1 cellular context compared by ENCODE assay signal in the genomic region with DNA sequence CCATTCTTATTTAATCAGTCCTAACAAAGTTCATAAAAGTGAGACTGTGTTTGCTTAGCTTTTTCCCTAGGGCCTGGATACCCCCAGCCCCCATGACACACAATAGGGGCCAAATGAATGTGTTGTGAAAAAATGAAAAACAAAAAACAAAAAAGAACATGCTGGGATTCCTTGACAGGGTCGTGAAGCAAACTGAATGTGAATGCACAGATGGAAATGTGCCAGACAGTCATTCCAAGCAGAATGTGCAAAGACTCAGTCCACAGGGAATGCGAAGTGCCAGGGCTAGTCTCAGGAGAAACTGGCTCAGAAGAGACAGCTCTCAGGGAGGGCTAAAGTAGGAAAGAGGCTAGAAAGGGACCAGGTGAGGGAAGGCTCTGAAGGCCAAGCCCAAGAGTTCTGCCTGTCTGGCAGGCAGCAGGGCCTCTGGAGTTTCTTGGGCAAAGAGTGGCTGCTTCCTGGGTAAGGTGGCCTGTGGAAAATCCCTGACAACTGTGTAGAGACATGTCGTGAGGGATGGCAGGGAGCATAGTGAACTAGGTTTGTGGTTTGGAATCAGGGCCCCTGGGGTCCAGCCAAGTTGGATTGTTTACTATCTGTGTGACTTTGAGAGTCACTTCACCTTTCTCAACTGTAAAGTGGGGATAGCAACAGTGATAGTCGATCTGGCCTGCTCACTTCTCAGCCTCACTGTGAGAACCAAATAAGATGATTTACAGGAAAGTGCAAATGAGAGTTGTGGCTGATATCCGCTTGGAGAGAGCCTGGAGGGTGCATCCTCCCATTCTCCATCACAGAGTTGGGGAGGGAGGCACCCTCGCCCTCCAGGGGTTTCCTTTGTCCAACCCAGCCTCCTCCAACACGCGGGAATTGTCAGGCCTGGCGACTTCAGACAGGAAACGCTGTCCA.
TF ChIP-seq lines count a peak whose summit lies in the region.

No MANE protein-coding gene starts in this region.

TF ChIP-seq in K562, 482 proteins besides CTCF, POLR2A, EP300 and RAD21 (continued from another document and continues in another):
- TF ChIP-seq RFX5 (IDR thresholded peaks at IDR 0.05; ENCODE audit: low read depth, low read length): no peak
- TF ChIP-seq ESRRB (CRISPR knock-in tag; IDR thresholded peaks at IDR 0.05; ENCODE audit: borderline replicate concordance): no peak
- TF ChIP-seq, protein P1, sequence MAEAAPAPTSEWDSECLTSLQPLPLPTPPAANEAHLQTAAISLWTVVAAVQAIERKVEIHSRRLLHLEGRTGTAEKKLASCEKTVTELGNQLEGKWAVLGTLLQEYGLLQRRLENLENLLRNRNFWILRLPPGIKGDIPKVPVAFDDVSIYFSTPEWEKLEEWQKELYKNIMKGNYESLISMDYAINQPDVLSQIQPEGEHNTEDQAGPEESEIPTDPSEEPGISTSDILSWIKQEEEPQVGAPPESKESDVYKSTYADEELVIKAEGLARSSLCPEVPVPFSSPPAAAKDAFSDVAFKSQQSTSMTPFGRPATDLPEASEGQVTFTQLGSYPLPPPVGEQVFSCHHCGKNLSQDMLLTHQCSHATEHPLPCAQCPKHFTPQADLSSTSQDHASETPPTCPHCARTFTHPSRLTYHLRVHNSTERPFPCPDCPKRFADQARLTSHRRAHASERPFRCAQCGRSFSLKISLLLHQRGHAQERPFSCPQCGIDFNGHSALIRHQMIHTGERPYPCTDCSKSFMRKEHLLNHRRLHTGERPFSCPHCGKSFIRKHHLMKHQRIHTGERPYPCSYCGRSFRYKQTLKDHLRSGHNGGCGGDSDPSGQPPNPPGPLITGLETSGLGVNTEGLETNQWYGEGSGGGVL (CRISPR knock-in tag; IDR thresholded peaks at IDR 0.05): no peak
- TF ChIP-seq, protein P2, sequence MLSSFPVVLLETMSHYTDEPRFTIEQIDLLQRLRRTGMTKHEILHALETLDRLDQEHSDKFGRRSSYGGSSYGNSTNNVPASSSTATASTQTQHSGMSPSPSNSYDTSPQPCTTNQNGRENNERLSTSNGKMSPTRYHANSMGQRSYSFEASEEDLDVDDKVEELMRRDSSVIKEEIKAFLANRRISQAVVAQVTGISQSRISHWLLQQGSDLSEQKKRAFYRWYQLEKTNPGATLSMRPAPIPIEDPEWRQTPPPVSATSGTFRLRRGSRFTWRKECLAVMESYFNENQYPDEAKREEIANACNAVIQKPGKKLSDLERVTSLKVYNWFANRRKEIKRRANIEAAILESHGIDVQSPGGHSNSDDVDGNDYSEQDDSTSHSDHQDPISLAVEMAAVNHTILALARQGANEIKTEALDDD (IDR thresholded peaks at IDR 0.05): no peak
- TF ChIP-seq, protein P3, sequence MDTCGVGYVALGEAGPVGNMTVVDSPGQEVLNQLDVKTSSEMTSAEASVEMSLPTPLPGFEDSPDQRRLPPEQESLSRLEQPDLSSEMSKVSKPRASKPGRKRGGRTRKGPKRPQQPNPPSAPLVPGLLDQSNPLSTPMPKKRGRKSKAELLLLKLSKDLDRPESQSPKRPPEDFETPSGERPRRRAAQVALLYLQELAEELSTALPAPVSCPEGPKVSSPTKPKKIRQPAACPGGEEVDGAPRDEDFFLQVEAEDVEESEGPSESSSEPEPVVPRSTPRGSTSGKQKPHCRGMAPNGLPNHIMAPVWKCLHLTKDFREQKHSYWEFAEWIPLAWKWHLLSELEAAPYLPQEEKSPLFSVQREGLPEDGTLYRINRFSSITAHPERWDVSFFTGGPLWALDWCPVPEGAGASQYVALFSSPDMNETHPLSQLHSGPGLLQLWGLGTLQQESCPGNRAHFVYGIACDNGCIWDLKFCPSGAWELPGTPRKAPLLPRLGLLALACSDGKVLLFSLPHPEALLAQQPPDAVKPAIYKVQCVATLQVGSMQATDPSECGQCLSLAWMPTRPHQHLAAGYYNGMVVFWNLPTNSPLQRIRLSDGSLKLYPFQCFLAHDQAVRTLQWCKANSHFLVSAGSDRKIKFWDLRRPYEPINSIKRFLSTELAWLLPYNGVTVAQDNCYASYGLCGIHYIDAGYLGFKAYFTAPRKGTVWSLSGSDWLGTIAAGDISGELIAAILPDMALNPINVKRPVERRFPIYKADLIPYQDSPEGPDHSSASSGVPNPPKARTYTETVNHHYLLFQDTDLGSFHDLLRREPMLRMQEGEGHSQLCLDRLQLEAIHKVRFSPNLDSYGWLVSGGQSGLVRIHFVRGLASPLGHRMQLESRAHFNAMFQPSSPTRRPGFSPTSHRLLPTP (IDR thresholded peaks at IDR 0.05; ENCODE audit: borderline replicate concordance, extremely low read depth, insufficient read length): no peak
- TF ChIP-seq, protein P4, sequence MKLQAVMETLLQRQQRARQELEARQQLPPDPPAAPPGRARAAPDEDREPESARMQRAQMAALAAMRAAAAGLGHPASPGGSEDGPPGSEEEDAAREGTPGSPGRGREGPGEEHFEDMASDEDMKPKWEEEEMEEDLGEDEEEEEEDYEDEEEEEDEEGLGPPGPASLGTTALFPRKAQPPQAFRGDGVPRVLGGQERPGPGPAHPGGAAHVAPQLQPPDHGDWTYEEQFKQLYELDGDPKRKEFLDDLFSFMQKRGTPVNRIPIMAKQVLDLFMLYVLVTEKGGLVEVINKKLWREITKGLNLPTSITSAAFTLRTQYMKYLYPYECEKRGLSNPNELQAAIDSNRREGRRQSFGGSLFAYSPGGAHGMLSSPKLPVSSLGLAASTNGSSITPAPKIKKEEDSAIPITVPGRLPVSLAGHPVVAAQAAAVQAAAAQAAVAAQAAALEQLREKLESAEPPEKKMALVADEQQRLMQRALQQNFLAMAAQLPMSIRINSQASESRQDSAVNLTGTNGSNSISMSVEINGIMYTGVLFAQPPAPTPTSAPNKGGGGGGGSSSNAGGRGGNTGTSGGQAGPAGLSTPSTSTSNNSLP (IDR thresholded peaks at IDR 0.05; ENCODE audit: borderline replicate concordance, low read depth, low read length): no peak
- TF ChIP-seq, protein P5, sequence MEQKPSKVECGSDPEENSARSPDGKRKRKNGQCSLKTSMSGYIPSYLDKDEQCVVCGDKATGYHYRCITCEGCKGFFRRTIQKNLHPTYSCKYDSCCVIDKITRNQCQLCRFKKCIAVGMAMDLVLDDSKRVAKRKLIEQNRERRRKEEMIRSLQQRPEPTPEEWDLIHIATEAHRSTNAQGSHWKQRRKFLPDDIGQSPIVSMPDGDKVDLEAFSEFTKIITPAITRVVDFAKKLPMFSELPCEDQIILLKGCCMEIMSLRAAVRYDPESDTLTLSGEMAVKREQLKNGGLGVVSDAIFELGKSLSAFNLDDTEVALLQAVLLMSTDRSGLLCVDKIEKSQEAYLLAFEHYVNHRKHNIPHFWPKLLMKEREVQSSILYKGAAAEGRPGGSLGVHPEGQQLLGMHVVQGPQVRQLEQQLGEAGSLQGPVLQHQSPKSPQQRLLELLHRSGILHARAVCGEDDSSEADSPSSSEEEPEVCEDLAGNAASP (IDR thresholded peaks at IDR 0.05): no peak
- TF ChIP-seq RAD51 (IDR thresholded peaks at IDR 0.05; ENCODE audit: borderline replicate concordance, low read depth): no peak
- TF ChIP-seq ZNF444 (CRISPR knock-in tag; IDR thresholded peaks at IDR 0.05): 0 out of 2 replicates have a peak, but pooled peaks have one; percentile 33
- peak; percentile 80 for TF ChIP-seq MECOM (CRISPR knock-in tag; IDR thresholded peaks at IDR 0.05)
- TF ChIP-seq HNRNPUL1 (IDR thresholded peaks at IDR 0.05; ENCODE audit: low read length): no peak
- TF ChIP-seq STAT5B (CRISPR knock-in tag; IDR thresholded peaks at IDR 0.05): no peak
- no peak for TF ChIP-seq RFX7 (CRISPR knock-in tag; IDR thresholded peaks at IDR 0.05)
- peak; percentile 47; the same call in 1 of the 2 replicates for TF ChIP-seq ZBTB17 (CRISPR knock-in tag; IDR thresholded peaks at IDR 0.05)
- TF ChIP-seq, protein P6, sequence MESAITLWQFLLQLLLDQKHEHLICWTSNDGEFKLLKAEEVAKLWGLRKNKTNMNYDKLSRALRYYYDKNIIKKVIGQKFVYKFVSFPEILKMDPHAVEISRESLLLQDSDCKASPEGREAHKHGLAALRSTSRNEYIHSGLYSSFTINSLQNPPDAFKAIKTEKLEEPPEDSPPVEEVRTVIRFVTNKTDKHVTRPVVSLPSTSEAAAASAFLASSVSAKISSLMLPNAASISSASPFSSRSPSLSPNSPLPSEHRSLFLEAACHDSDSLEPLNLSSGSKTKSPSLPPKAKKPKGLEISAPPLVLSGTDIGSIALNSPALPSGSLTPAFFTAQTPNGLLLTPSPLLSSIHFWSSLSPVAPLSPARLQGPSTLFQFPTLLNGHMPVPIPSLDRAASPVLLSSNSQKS (CRISPR knock-in tag; IDR thresholded peaks at IDR 0.05): no peak
- TF ChIP-seq ELF1 (tag; IDR thresholded peaks at IDR 0.05): 0 out of 2 replicates have a peak, but pooled peaks have one; percentile 12
- TF ChIP-seq, protein P7, sequence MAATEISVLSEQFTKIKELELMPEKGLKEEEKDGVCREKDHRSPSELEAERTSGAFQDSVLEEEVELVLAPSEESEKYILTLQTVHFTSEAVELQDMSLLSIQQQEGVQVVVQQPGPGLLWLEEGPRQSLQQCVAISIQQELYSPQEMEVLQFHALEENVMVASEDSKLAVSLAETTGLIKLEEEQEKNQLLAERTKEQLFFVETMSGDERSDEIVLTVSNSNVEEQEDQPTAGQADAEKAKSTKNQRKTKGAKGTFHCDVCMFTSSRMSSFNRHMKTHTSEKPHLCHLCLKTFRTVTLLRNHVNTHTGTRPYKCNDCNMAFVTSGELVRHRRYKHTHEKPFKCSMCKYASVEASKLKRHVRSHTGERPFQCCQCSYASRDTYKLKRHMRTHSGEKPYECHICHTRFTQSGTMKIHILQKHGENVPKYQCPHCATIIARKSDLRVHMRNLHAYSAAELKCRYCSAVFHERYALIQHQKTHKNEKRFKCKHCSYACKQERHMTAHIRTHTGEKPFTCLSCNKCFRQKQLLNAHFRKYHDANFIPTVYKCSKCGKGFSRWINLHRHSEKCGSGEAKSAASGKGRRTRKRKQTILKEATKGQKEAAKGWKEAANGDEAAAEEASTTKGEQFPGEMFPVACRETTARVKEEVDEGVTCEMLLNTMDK (IDR thresholded peaks at IDR 0.05; ENCODE audit: borderline replicate concordance, insufficient read depth, low read depth, low read length, poor library complexity, severe bottlenecking): no peak
- no peak for TF ChIP-seq SIN3B (IDR thresholded peaks at IDR 0.05; ENCODE audit: low read depth)
- TF ChIP-seq ZNF175 (CRISPR knock-in tag; IDR thresholded peaks at IDR 0.05; ENCODE audit: low read depth): peak; percentile 80; the same call in 1 of the 2 replicates
- no peak for TF ChIP-seq ZNF695 (CRISPR knock-in tag; IDR thresholded peaks at IDR 0.05)
- TF ChIP-seq, protein P8, sequence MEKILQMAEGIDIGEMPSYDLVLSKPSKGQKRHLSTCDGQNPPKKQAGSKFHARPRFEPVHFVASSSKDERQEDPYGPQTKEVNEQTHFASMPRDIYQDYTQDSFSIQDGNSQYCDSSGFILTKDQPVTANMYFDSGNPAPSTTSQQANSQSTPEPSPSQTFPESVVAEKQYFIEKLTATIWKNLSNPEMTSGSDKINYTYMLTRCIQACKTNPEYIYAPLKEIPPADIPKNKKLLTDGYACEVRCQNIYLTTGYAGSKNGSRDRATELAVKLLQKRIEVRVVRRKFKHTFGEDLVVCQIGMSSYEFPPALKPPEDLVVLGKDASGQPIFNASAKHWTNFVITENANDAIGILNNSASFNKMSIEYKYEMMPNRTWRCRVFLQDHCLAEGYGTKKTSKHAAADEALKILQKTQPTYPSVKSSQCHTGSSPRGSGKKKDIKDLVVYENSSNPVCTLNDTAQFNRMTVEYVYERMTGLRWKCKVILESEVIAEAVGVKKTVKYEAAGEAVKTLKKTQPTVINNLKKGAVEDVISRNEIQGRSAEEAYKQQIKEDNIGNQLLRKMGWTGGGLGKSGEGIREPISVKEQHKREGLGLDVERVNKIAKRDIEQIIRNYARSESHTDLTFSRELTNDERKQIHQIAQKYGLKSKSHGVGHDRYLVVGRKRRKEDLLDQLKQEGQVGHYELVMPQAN (IDR thresholded peaks at IDR 0.05; ENCODE audit: borderline replicate concordance): no peak
- TF ChIP-seq, protein P9, sequence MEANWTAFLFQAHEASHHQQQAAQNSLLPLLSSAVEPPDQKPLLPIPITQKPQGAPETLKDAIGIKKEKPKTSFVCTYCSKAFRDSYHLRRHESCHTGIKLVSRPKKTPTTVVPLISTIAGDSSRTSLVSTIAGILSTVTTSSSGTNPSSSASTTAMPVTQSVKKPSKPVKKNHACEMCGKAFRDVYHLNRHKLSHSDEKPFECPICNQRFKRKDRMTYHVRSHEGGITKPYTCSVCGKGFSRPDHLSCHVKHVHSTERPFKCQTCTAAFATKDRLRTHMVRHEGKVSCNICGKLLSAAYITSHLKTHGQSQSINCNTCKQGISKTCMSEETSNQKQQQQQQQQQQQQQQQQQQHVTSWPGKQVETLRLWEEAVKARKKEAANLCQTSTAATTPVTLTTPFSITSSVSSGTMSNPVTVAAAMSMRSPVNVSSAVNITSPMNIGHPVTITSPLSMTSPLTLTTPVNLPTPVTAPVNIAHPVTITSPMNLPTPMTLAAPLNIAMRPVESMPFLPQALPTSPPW (CRISPR knock-in tag; IDR thresholded peaks at IDR 0.05): no peak
- TF ChIP-seq PYGO2 (tag; IDR thresholded peaks at IDR 0.05): 0 out of 2 replicates have a peak, but pooled peaks have one; percentile 25
- no peak for TF ChIP-seq MYC (IDR thresholded peaks at IDR 0.05; ENCODE audit: low read depth, low read length)
- no peak for TF ChIP-seq MYC (CRISPR knock-in tag; IDR thresholded peaks at IDR 0.05; ENCODE audit: borderline replicate concordance, low read depth)
- TF ChIP-seq, protein P10, sequence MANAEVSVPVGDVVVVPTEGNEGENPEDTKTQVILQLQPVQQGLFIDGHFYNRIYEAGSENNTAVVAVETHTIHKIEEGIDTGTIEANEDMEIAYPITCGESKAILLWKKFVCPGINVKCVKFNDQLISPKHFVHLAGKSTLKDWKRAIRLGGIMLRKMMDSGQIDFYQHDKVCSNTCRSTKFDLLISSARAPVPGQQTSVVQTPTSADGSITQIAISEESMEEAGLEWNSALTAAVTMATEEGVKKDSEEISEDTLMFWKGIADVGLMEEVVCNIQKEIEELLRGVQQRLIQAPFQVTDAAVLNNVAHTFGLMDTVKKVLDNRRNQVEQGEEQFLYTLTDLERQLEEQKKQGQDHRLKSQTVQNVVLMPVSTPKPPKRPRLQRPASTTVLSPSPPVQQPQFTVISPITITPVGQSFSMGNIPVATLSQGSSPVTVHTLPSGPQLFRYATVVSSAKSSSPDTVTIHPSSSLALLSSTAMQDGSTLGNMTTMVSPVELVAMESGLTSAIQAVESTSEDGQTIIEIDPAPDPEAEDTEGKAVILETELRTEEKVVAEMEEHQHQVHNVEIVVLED (CRISPR knock-in tag; IDR thresholded peaks at IDR 0.05): no peak
- no peak for TF ChIP-seq ZNF408 (CRISPR knock-in tag; IDR thresholded peaks at IDR 0.05; ENCODE audit: low read depth)
- no peak for TF ChIP-seq NR2C1 (IDR thresholded peaks at IDR 0.05)
- peak; percentile 73 for TF ChIP-seq NR2C1 (tag; IDR thresholded peaks at IDR 0.05)
- no peak for TF ChIP-seq WHSC1 (IDR thresholded peaks at IDR 0.05; ENCODE audit: low read length)
- TF ChIP-seq LCOR (CRISPR knock-in tag; IDR thresholded peaks at IDR 0.05): 0 out of 2 replicates have a peak, but pooled peaks have one; percentile 7
- peak; percentile 97; the same call in 1 of the 2 replicates for TF ChIP-seq L3MBTL2 (IDR thresholded peaks at IDR 0.05)
- 0 out of 2 replicates have a peak, but pooled peaks have one; percentile 48 for TF ChIP-seq OTX1 (CRISPR knock-in tag; IDR thresholded peaks at IDR 0.05)
- peak; percentile 93 for TF ChIP-seq ZNF589 (CRISPR knock-in tag; IDR thresholded peaks at IDR 0.05; ENCODE audit: low read depth)
